In the genomic region with DNA sequence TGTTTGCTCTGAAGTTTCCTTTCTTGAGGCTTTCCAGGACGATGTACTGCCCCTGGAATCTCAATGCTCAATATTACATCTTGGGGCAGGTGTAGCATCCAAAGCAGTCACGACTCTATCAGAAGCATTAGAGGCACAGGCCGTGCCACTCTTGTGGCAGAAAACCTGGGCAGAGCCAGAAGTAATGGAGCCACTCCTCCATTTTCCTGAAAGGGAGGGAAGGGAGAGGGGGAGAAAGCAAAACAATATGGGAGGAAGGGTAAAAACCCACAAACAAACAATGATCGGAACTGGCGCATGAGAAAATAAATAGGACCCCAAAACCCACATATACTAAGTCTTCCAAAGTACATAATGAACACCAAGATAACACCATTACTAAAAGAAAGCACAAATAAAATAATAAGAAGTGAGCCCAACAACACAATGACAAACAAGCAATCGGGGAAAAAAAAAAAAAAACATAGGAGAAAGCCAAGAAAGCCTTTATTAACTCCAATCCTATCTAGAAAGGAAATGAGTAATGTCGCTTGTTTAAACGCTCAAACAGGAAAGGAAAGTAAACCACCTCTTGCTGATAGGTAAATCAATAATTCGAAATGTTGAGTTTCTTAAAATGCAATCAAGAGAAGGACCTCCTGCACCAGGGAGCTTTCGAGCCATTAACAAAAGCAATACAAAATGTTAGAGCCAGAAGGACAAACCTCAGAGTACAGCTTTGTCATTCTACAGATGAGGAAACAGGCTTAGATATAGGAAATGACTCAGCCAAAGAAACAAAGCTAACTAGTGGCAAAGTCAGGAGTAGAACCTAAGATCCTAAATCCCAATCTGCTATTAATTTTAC, we compare ENCODE assay signal across 9 cellular contexts.
DNase-seq lines count a peak whose midpoint lies in the region; ATAC-seq and FAIRE-seq lines count a peak whose summit lies in the region.
"Had no signal": no experiment of that assay in that cellular context is flagged by ENCODE, and none has a peak within 500 bp of the region (broad histone marks: within the 10 kb centered on the region; RNA-seq: fewer than 3 reads in every experiment).

No MANE protein-coding gene starts in this region.

- DNase-seq in CD1c-positive myeloid dendritic cell (ENCODE audit: extremely low spot score), result peak; percentile 29
- peak; percentile 3 for DNase-seq in HTR-8/SVneo (ENCODE audit: insufficient read length, low spot score)
- no peak for DNase-seq in activated naive CD8-positive, alpha-beta T cell treated with anti-CD3 and anti-CD28 coated beads, Interleukin-2, amount 50 U/mL, for 24 hours
- peak; percentile 2 for DNase-seq in kidney glomerular epithelial cell (lab: John Stamatoyannopoulos, UW)
- DNase-seq in NCI-H187 (lab: John Stamatoyannopoulos, UW), result no peak
- DNase-seq in NCI-H510A (lab: John Stamatoyannopoulos, UW), result no peak
- DNase-seq in NCI-H510A treated with DMSO at 0.1 percent for 48 hours (lab: John Stamatoyannopoulos, UW), result no peak
- DNase-seq: NCI-H774 had no signal

- no peaks in the 10 kb centered on the region for H3K36me3 Mint-ChIP-seq in activated naive CD8-positive, alpha-beta T cell treated with anti-CD3 and anti-CD28 coated beads, Interleukin-2, amount 50 U/mL, for 24 hours (ENCODE audit: low read depth)

- H3K27me3 Mint-ChIP-seq in activated naive CD8-positive, alpha-beta T cell treated with anti-CD3 and anti-CD28 coated beads, Interleukin-2, amount 50 U/mL, for 24 hours, result no peaks in the 10 kb centered on the region

- H3K27ac Mint-ChIP-seq in activated naive CD8-positive, alpha-beta T cell treated with anti-CD3 and anti-CD28 coated beads, Interleukin-2, amount 50 U/mL, for 24 hours, result no peak overlapping the region

- ATAC-seq in activated naive CD8-positive, alpha-beta T cell treated with anti-CD3 and anti-CD28 coated beads, Interleukin-2, amount 50 U/mL, for 24 hours, result peak; percentile 36
- ATAC-seq in HG02973 (IDR thresholded peaks at IDR 0.05; ENCODE audit: unreplicated experiment), result no peak

- H3K9me3 Mint-ChIP-seq in activated naive CD8-positive, alpha-beta T cell treated with anti-CD3 and anti-CD28 coated beads, Interleukin-2, amount 50 U/mL, for 24 hours, result no peaks in the 10 kb centered on the region

- no peak overlapping the region for H3K4me3 Mint-ChIP-seq in activated naive CD8-positive, alpha-beta T cell treated with anti-CD3 and anti-CD28 coated beads, Interleukin-2, amount 50 U/mL, for 24 hours

- peaks cover 6% of the 10 kb centered on the region for H3K4me1 Mint-ChIP-seq in activated naive CD8-positive, alpha-beta T cell treated with anti-CD3 and anti-CD28 coated beads, Interleukin-2, amount 50 U/mL, for 24 hours

- FAIRE-seq in HTR-8/SVneo (lab: Jason Lieb, UNC), result no peak

Comparison
In these comparisons a context has a peak if more than half of its experiments do, and no peak if none do; other contexts are left out.
1. DNase-seq: peak in CD1c-positive myeloid dendritic cell (single experiment), HTR-8/SVneo (single experiment) and kidney glomerular epithelial cell (single experiment); none in activated naive CD8-positive, alpha-beta T cell treated with anti-CD3 and anti-CD28 coated beads, Interleukin-2, amount 50 U/mL, for 24 hours (single experiment), NCI-H187 (0 of 2), NCI-H510A (single experiment) and NCI-H510A treated with DMSO at 0.1 percent for 48 hours (single experiment).